Comparison of ENCODE assay signal across 8 cellular contexts in genomic region chrX:154411322-154411980, GRCh38. TPM values are rescaled to one million over a fixed set of nuclear protein-coding genes. Genes with fewer than 3 reads are reported as not detected.
DNase-seq lines count a peak whose midpoint lies in the region; ATAC-seq and TF ChIP-seq lines count a peak whose summit lies in the region.

Gene TAFAZZIN (plus strand): TSS chrX:154411539. CDS start chrX:154411844, 305 bp downstream.

- TF ChIP-seq CTCF in transverse colon (IDR thresholded peaks at IDR 0.05): no peak

- H3K4me3 Mint-ChIP-seq in activated naive CD4-positive, alpha-beta T cell treated with anti-CD3 and anti-CD28 coated beads, Interleukin-2, amount 50 U/mL, for 24 hours: peak within 1 kb of the TSS; percentile 96

- H3K4me1 Mint-ChIP-seq in activated naive CD4-positive, alpha-beta T cell treated with anti-CD3 and anti-CD28 coated beads, Interleukin-2, amount 50 U/mL, for 24 hours: peaks cover 16% of the 10 kb centered on the region

- peak within 1 kb of the TSS; percentile 93 for H3K27ac Mint-ChIP-seq in activated naive CD4-positive, alpha-beta T cell treated with anti-CD3 and anti-CD28 coated beads, Interleukin-2, amount 50 U/mL, for 24 hours

- 62% methylated on average over 72 of the region's 72 CpGs; no CpG with 5 or more reads in 1 of the 2 donors for WGBS in transverse colon (ENCODE audit: low coverage in 1 of 2), 2 donors

- no peaks in the 10 kb centered on the region for H3K9me3 Mint-ChIP-seq in activated naive CD4-positive, alpha-beta T cell treated with anti-CD3 and anti-CD28 coated beads, Interleukin-2, amount 50 U/mL, for 24 hours

- H3K27me3 ChIP-seq in transverse colon: no peaks in the 10 kb centered on the region

- peak; percentile 67 for TF ChIP-seq POLR2A in transverse colon (IDR thresholded peaks at IDR 0.05)

- H3K4me1 ChIP-seq in transverse colon: peaks cover 0 to 23% (median 8%) of the 10 kb centered on the region in 4 donors

- no peak for TF ChIP-seq EP300 in transverse colon (IDR thresholded peaks at IDR 0.05; ENCODE audit: low read depth)

- intact Hi-C loops in transverse colon (cut with DNase I; ENCODE audit: low total_unique reads): no loop called here

- H3K9me3 ChIP-seq in transverse colon: no peaks in the 10 kb centered on the region

- peaks cover 2% of the 10 kb centered on the region for H3K36me3 Mint-ChIP-seq in activated naive CD4-positive, alpha-beta T cell treated with anti-CD3 and anti-CD28 coated beads, Interleukin-2, amount 50 U/mL, for 24 hours

- no peaks in the 10 kb centered on the region for H3K36me3 ChIP-seq in transverse colon

- peak; percentile 81 for DNase-seq in CD1c-positive myeloid dendritic cell (ENCODE audit: extremely low spot score)
- DNase-seq in Jurkat, Clone E6-1 (ENCODE audit: low read depth, low spot score): no peak
- peak; percentile 58 for DNase-seq in SK-N-DZ (ENCODE audit: low spot score)
- no peak for DNase-seq in glomerular endothelial cell (ENCODE audit: extremely low read depth, low read depth, low spot score)
- peak; percentile 10 for DNase-seq in occipital lobe (lab: John Stamatoyannopoulos, UW)
- peak; percentile 84 for DNase-seq in transverse colon

- peak within 1 kb of the TSS; percentile 62 for H3K4me3 ChIP-seq in Jurkat, Clone E6-1 (ENCODE audit: low read length)
- peak within 1 kb of the TSS; percentile 61 to 95 (median 77) for H3K4me3 ChIP-seq in transverse colon

- no peaks in the 10 kb centered on the region for H3K27me3 Mint-ChIP-seq in activated naive CD4-positive, alpha-beta T cell treated with anti-CD3 and anti-CD28 coated beads, Interleukin-2, amount 50 U/mL, for 24 hours

- peak; percentile 46 for ATAC-seq in GM19372 (IDR thresholded peaks at IDR 0.05; ENCODE audit: low read depth, unreplicated experiment)

- in situ Hi-C loops in transverse colon (cut with MboI; ENCODE audit: low pct_ligation_motif_present in 1 of 4, low pct_unique_long_range_greater_than_20kb in 1 of 4, low sequenced_read_pairs in 3 of 4): loop anchor here in 3 of 4 donors (25.0 kb wide), 1 partner anchor 126 kb away; the partner anchor contains the start of genes G6PD (in 3 of the 3) and IKBKG (in 3 of the 3)

- H3K27ac ChIP-seq in transverse colon: peak within 1 kb of the TSS; percentile 91 to 98 (median 96)

RNA-seq across cellular contexts. Expression of gene TAFAZZIN, which starts in this region (rescaled TPM):
- 70.4 TPM for polyA plus RNA-seq in Jurkat, Clone E6-1 (2012; ENCODE audit: insufficient read depth, insufficient read length)
- polyA plus RNA-seq in SK-N-DZ (2014; cell fraction: cytosol; rRNA removed): 37.3 and 52.4 TPM in 2 replicates
- 299 and 385 TPM in 2 replicates for polyA plus RNA-seq in SK-N-DZ (2014; cell fraction: nucleus; rRNA removed)
- total RNA-seq in glomerular endothelial cell (37.7 and 75.2 TPM in 2 replicates), occipital lobe (10.9 TPM), transverse colon (100 to 1,000 TPM in 2 of 4 donors, 10 to 100 TPM in 2; 46.7 to 495 (median 101) TPM)

Comparison
In these comparisons a context has a peak if more than half of its experiments do, and no peak if none do; other contexts are left out.
1. DNase-seq: peak in CD1c-positive myeloid dendritic cell (single experiment), SK-N-DZ (single experiment), occipital lobe (single experiment) and transverse colon (single experiment); none in Jurkat, Clone E6-1 (single experiment) and glomerular endothelial cell (single experiment).